In the genomic region with DNA sequence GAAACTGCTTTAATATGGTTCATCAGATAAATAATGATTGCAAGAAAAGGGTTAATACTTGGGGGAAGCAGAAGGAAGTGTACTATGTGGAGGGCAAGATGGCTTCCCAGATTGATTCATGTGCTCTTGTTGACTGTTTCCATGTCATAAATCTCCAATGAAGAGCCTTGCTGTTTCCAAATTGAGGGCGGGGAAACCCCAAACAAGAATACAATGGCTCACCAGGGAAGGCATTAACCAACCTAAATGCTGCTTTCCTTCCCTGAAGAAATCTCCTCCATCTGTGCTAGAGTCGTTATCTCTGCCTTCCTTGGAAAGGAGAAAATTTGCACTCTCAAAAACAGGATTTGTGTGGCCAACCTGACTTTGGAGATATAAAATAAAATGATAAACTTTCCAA, we compare ENCODE assay signal across 32 cellular contexts. TPM values are rescaled to one million over a fixed set of nuclear protein-coding genes. Genes with fewer than 3 reads are reported as not detected.
"Had no signal": no experiment of that assay in that cellular context is flagged by ENCODE, and none has a peak within 500 bp of the region (broad histone marks: within the 10 kb centered on the region; RNA-seq: fewer than 3 reads in every experiment).

No MANE protein-coding gene starts in this region.

- H3K27ac Mint-ChIP-seq: activated CD4-positive, alpha-beta memory T cell treated with anti-CD3 and anti-CD28 coated beads, Interleukin-2, amount 10 ng/mL, durations not matched to agents 7 days and 5 days; activated CD4-positive, alpha-beta T cell treated with anti-CD3 and anti-CD28 coated beads, Interleukin-2, amount 10 ng/mL, durations not matched to agents 7 days and 5 days; activated naive CD4-positive, alpha-beta T cell treated with anti-CD3 and anti-CD28 coated beads for 36 hours; activated naive CD4-positive, alpha-beta T cell treated with anti-CD3 and anti-CD28 coated beads, Interleukin-2, amount 50 U/mL, for 24 hours; activated naive CD8-positive, alpha-beta T cell treated with anti-CD3 and anti-CD28 coated beads for 36 hours; activated naive CD8-positive, alpha-beta T cell treated with anti-CD3 and anti-CD28 coated beads, Interleukin-2, amount 50 U/mL, for 24 hours; activated T-cell treated with anti-CD3 and anti-CD28 coated beads, Interleukin-2, amount 50 U/mL, for 24 hours; activated T-cell treated with anti-CD3 and anti-CD28 coated beads, Interleukin-2, amount 50 U/mL, for 72 hours; effector memory CD8-positive, alpha-beta T cell; WTC11 had no signal

- ATAC-seq: activated naive CD8-positive, alpha-beta T cell treated with anti-CD3 and anti-CD28 coated beads, Interleukin-2, amount 50 U/mL, for 24 hours; activated T-cell treated with anti-CD3 and anti-CD28 coated beads, Interleukin-2, amount 50 U/mL, for 72 hours; body of pancreas; effector memory CD8-positive, alpha-beta T cell; foreskin keratinocyte; gastrocnemius medialis; heart right ventricle; WTC11 had no signal

- H3K4me3 ChIP-seq: adrenal gland, body of pancreas, esophagus muscularis mucosa, gastrocnemius medialis, heart right ventricle had no signal

- H3K36me3 ChIP-seq: adrenal gland, esophagus muscularis mucosa, gastrocnemius medialis, heart right ventricle had no signal

- H3K4me1 ChIP-seq: adrenal gland, body of pancreas, esophagus muscularis mucosa, foreskin keratinocyte, gastrocnemius medialis had no signal

- H3K27me3 Mint-ChIP-seq: activated naive CD8-positive, alpha-beta T cell treated with anti-CD3 and anti-CD28 coated beads for 36 hours had no signal

- H3K9me3 ChIP-seq: adrenal gland, body of pancreas, gastrocnemius medialis had no signal

- DNase-seq: activated CD4-positive, alpha-beta memory T cell treated with anti-CD3 and anti-CD28 coated beads, Interleukin-2, amount 10 ng/mL, durations not matched to agents 7 days and 5 days; activated CD4-positive, alpha-beta T cell treated with anti-CD3 and anti-CD28 coated beads for 1 hour; activated CD4-positive, alpha-beta T cell treated with anti-CD3 and anti-CD28 coated beads for 4 hours; activated CD4-positive, alpha-beta T cell treated with anti-CD3 and anti-CD28 coated beads, Interleukin-2, amount 10 ng/mL, durations not matched to agents 7 days and 5 days; activated CD4-positive, alpha-beta T cell treated with anti-CD3 and anti-CD28 coated beads, Interleukin-2, amount 50 U/mL, for 4 hours; activated CD8-positive, alpha-beta memory T cell treated with anti-CD3 and anti-CD28 coated beads, Interleukin-2, amount 50 U/mL, for 48 hours; activated effector memory CD4-positive, alpha-beta T cell treated with Interleukin-2 at 50 U/mL for 16 hours; activated gamma-delta T cell treated with Interleukin-2 at 50 U/mL for 16 hours; activated naive CD4-positive, alpha-beta T cell treated with anti-CD3 and anti-CD28 coated beads for 36 hours; activated naive CD8-positive, alpha-beta T cell treated with anti-CD3 and anti-CD28 coated beads for 36 hours; activated naive CD8-positive, alpha-beta T cell treated with anti-CD3 and anti-CD28 coated beads, Interleukin-2, amount 50 U/mL, for 24 hours; activated T-cell treated with anti-CD3 and anti-CD28 coated beads for 4 hours; activated T-cell treated with anti-CD3 and anti-CD28 coated beads, Interleukin-2, amount 50 U/mL, for 24 hours; activated T-cell treated with anti-CD3 and anti-CD28 coated beads, Interleukin-2, amount 50 U/mL, for 72 hours; adrenal gland; amygdala; aorta; body of pancreas; caudate nucleus; cortex of kidney; dermis blood vessel endothelial cell; effector CD4-positive, alpha-beta T cell; effector memory CD8-positive, alpha-beta T cell; erythroblast; foreskin keratinocyte; gastrocnemius medialis; heart right ventricle; T-helper 2 cell had no signal

- H3K27me3 ChIP-seq: adrenal gland, body of pancreas, esophagus muscularis mucosa, gastrocnemius medialis had no signal

- H3K4me3 Mint-ChIP-seq: activated CD4-positive, alpha-beta memory T cell treated with anti-CD3 and anti-CD28 coated beads, Interleukin-2, amount 10 ng/mL, durations not matched to agents 7 days and 5 days; activated CD4-positive, alpha-beta T cell treated with anti-CD3 and anti-CD28 coated beads, Interleukin-2, amount 10 ng/mL, durations not matched to agents 7 days and 5 days; activated naive CD4-positive, alpha-beta T cell treated with anti-CD3 and anti-CD28 coated beads for 36 hours; activated naive CD4-positive, alpha-beta T cell treated with anti-CD3 and anti-CD28 coated beads, Interleukin-2, amount 50 U/mL, for 24 hours; activated naive CD8-positive, alpha-beta T cell treated with anti-CD3 and anti-CD28 coated beads for 36 hours; activated naive CD8-positive, alpha-beta T cell treated with anti-CD3 and anti-CD28 coated beads, Interleukin-2, amount 50 U/mL, for 24 hours; activated T-cell treated with anti-CD3 and anti-CD28 coated beads, Interleukin-2, amount 50 U/mL, for 24 hours; activated T-cell treated with anti-CD3 and anti-CD28 coated beads, Interleukin-2, amount 50 U/mL, for 72 hours; effector memory CD8-positive, alpha-beta T cell; WTC11 had no signal

- H3K9me3 Mint-ChIP-seq: activated CD4-positive, alpha-beta memory T cell treated with anti-CD3 and anti-CD28 coated beads, Interleukin-2, amount 10 ng/mL, durations not matched to agents 7 days and 5 days; activated naive CD4-positive, alpha-beta T cell treated with anti-CD3 and anti-CD28 coated beads for 36 hours; activated naive CD4-positive, alpha-beta T cell treated with anti-CD3 and anti-CD28 coated beads, Interleukin-2, amount 50 U/mL, for 24 hours; effector memory CD8-positive, alpha-beta T cell had no signal

- H3K4me1 Mint-ChIP-seq: activated CD4-positive, alpha-beta memory T cell treated with anti-CD3 and anti-CD28 coated beads, Interleukin-2, amount 10 ng/mL, durations not matched to agents 7 days and 5 days; activated CD4-positive, alpha-beta T cell treated with anti-CD3 and anti-CD28 coated beads, Interleukin-2, amount 10 ng/mL, durations not matched to agents 7 days and 5 days; activated naive CD4-positive, alpha-beta T cell treated with anti-CD3 and anti-CD28 coated beads, Interleukin-2, amount 50 U/mL, for 24 hours; activated naive CD8-positive, alpha-beta T cell treated with anti-CD3 and anti-CD28 coated beads for 36 hours; activated naive CD8-positive, alpha-beta T cell treated with anti-CD3 and anti-CD28 coated beads, Interleukin-2, amount 50 U/mL, for 24 hours had no signal

- H3K36me3 Mint-ChIP-seq: activated naive CD4-positive, alpha-beta T cell treated with anti-CD3 and anti-CD28 coated beads, Interleukin-2, amount 50 U/mL, for 24 hours; activated naive CD8-positive, alpha-beta T cell treated with anti-CD3 and anti-CD28 coated beads for 36 hours had no signal

RNA-seq across cellular contexts. Expression of a gene that starts 28.0 kb away (rescaled TPM):
- total RNA-seq: activated CD4-positive, alpha-beta memory T cell treated with anti-CD3 and anti-CD28 coated beads, Interleukin-2, amount 10 ng/mL, durations not matched to agents 7 days and 5 days; activated CD4-positive, alpha-beta T cell treated with anti-CD3 and anti-CD28 coated beads, Interleukin-2, amount 10 ng/mL, durations not matched to agents 7 days and 5 days; activated naive CD4-positive, alpha-beta T cell treated with anti-CD3 and anti-CD28 coated beads for 36 hours; activated naive CD8-positive, alpha-beta T cell treated with anti-CD3 and anti-CD28 coated beads for 36 hours; activated T-cell treated with anti-CD3 and anti-CD28 coated beads, Interleukin-2, amount 50 U/mL, for 72 hours; T-helper 1 cell treated with Interleukin-12 subunit alpha and Interleukin-12 subunit beta and Interleukin-4 antibody, amounts not matched to agents 30 ng/mL and 1 ng/mL, for 36 hours had no signal
